13 cellular contexts compared by ENCODE assay signal in the genomic region with DNA sequence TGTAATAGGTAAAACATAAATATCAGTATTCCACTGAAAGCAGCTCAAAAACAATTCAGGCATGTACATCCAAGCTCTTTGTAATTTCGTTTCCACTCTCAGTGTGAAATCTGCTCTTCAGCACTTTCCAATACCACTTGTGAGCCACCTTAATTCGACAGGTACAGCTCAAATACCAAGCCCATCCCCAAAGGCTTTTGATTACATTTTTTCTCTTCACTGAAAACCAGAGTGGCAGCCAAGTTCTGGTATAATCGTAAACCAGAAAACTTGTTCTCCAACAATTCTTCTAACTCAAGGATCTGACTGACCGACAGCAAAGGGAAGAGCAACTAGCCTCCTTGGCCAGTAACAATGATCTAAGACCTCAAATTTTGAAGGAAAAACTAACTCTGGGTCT.
"Had no signal": no experiment of that assay in that cellular context is flagged by ENCODE, and none has a peak within 500 bp of the region (broad histone marks: within the 10 kb centered on the region; RNA-seq: fewer than 3 reads in every experiment).

No MANE protein-coding gene starts in this region.

- H3K27ac ChIP-seq: coronary artery, foreskin keratinocyte, right atrium auricular region, transverse colon had no signal

- H3K4me3 Mint-ChIP-seq: T-helper 2 cell treated with Interferon-gamma antibody and Interleukin-4, amounts not matched to agents 5 μg/mL and 100 μg/mL, for 36 hours had no signal

- H3K9me3 Mint-ChIP-seq: T-helper 2 cell treated with Interferon-gamma antibody and Interleukin-4, amounts not matched to agents 5 μg/mL and 100 μg/mL, for 36 hours had no signal

- H3K4me3 ChIP-seq: coronary artery, right atrium auricular region, transverse colon had no signal

- ATAC-seq: foreskin keratinocyte had no signal

- DNase-seq: activated CD4-positive, alpha-beta T cell treated with anti-CD3 and anti-CD28 coated beads, Interleukin-2, amount 50 U/mL, for 4 hours; activated CD4-positive, CD25-positive, alpha-beta regulatory T cell treated with anti-CD3 and anti-CD28 coated beads, Interleukin-2, amount 50 U/mL, for 72 hours; activated effector memory CD4-positive, alpha-beta T cell treated with Interleukin-2 at 50 U/mL for 16 hours; activated naive CD4-positive, alpha-beta T cell treated with anti-CD3 and anti-CD28 coated beads, Interleukin-2, amount 50 U/mL, for 16 hours; central memory CD4-positive, alpha-beta T cell; foreskin keratinocyte; posterior cingulate gyrus; stimulated activated CD4-positive, alpha-beta T cell treated with anti-CD3 and anti-CD28 coated beads, Interleukin-2, amount 100 ng/mL, for 48 hours; stimulated activated naive CD4-positive, alpha-beta T cell; transverse colon had no signal

- H3K27ac Mint-ChIP-seq: T-helper 2 cell treated with Interferon-gamma antibody and Interleukin-4, amounts not matched to agents 5 μg/mL and 100 μg/mL, for 36 hours had no signal

- H3K4me1 ChIP-seq: foreskin keratinocyte had no signal

- H3K9me3 ChIP-seq: right atrium auricular region, transverse colon had no signal

- H3K27me3 ChIP-seq: foreskin keratinocyte, right atrium auricular region, transverse colon had no signal
